Comparison of ENCODE assay signal across 1 cellular context in the genomic region with DNA sequence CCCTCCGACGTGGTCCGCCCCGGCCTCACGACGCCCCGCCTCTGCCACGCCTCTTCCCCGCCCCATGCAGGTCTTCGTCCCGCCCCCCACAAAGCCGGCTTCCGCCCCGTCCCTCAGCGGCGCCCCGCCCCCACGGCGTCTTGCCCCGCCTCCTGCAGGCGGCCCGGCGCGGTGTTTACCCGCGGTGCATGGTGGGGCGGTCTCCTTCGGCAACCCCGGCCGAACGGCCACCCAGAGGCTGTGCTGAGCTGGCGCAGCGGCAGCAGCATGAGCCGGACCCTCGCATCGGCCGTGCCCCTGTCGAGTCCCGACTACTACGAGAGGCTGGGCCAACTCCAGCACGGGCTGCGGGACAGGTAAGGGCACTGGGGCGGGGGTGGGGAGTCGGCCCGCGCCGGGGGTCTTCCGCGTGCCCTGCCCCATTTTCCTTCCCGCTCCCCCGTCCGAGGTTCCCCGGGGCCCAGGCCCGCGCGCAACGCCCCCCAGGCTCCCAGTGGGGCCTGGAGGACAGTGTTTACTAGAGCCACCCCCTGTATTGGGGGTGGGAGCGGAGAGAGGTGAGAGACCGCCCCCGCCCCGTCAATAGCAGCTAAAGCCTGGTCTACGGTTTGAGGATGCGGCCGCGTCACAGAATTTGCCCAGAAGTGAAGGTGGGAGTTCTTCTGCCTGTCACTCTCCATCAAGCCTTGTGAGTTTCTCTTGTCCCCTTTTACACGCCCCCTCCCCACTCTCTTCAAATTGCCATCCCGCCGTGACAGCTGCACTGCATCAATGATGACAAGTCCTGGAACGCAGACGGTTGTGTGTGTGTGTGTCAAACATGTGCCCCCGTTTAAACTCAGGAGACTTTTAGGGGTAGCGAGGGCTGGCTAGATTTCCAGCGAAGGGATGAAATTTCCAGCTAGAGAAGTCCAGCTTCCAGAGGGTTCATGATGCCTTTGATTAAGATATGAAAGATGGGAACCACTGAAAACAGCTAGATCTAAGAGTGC.
A peak's percentile ranks its signal among the peaks of the same experiment; 100 is the strongest.
TF ChIP-seq lines count a peak whose summit lies in the region.

A gene with protein sequence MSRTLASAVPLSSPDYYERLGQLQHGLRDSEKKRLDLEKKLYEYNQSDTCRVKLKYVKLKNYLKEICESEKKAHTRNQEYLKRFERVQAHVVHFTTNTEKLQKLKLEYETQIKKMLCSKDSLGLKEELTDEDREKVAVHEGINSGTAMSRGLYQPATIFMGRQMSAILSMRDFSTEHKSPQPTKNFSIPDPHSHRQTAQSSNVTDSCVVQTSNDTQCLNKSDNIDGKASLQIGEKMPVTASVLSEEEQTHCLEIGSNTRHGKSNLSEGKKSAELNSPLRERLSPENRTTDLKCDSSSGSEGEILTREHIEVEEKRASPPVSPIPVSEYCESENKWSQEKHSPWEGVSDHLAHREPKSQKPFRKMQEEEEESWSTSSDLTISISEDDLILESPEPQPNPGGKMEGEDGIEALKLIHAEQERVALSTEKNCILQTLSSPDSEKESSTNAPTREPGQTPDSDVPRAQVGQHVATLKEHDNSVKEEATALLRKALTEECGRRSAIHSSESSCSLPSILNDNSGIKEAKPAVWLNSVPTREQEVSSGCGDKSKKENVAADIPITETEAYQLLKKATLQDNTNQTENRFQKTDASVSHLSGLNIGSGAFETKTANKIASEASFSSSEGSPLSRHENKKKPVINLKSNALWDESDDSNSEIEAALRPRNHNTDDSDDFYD (plus strand): TSS at position 234 of the 992 bp plus-strand sequence. CDS start 34 bp downstream, at position 268.

TF ChIP-seq in IMR-90, 13 proteins besides CTCF, POLR2A, EP300 and RAD21:
- TF ChIP-seq MAZ (IDR thresholded peaks at IDR 0.05; ENCODE audit: borderline replicate concordance, low read depth, low read length) = peak; percentile 76; the same call in 1 of the 2 replicates
- no peak for TF ChIP-seq NFE2L2 (IDR thresholded peaks at IDR 0.05; ENCODE audit: low read depth, low read length)
- TF ChIP-seq MXI1 (IDR thresholded peaks at IDR 0.05; ENCODE audit: borderline replicate concordance, low read depth, low read length) = peak; percentile 91
TF ChIP-seq in IMR-90: peak in this region for 2.
